8 cellular contexts compared by ENCODE assay signal in genomic region chr17:8153550-8153956, GRCh38. TPM values are rescaled to one million over a fixed set of nuclear protein-coding genes. Genes with fewer than 3 reads are reported as not detected.
DNase-seq lines count a peak whose midpoint lies in the region; ATAC-seq and TF ChIP-seq lines count a peak whose summit lies in the region.

No MANE protein-coding gene starts in this region.

- ATAC-seq in HG02763 (IDR thresholded peaks at IDR 0.05; ENCODE audit: unreplicated experiment) (no peak), GM21717 (IDR thresholded peaks at IDR 0.05; ENCODE audit: unreplicated experiment) (no peak)

- peak; percentile 43 to 63 for TF ChIP-seq POLR2A in adrenal gland (IDR thresholded peaks at IDR 0.05)

- H3K36me3 ChIP-seq in adrenal gland (replicated peaks in 1 of 2) = peaks cover 0 to 26% of the 10 kb centered on the region in 2 donors

- peak overlapping the region; percentile 99 to 100 (median 100) for H3K27ac ChIP-seq in adrenal gland

- H3K4me1 ChIP-seq in adrenal gland (replicated peaks in 1 of 2) = peaks cover 34% of the 10 kb centered on the region in 2 donors

- TF ChIP-seq CTCF in adrenal gland (IDR thresholded peaks at IDR 0.05) = no peak

- WGBS in adrenal gland, 4 donors = 6 to 10% (median 9%) methylated on average over 13 of the region's 13 CpGs

- H3K4me3 ChIP-seq in adrenal gland = peak overlapping the region in 2 of 4 donors; percentile 5 to 93

- no peaks in the 10 kb centered on the region for H3K27me3 ChIP-seq in adrenal gland

- H3K9me3 ChIP-seq in adrenal gland (replicated peaks in 1 of 3) = no peaks in the 10 kb centered on the region

- intact Hi-C loops in adrenal gland (cut with DNase I) = no loop called here
- intact Hi-C loops in cardiac septum (cut with DNase I) = loop anchor here (2.0 kb wide), 1 partner anchor 311 kb away; no protein-coding TSS in a partner anchor

- DNase-seq in ELF-1 (ENCODE audit: low read depth, low spot score) (peak; percentile 46), NCI-H1694 (lab: John Stamatoyannopoulos, UW) (peak; percentile 27), adrenal gland (peak; percentile 82 to 95 (median 92)), cardiac septum (ENCODE audit: low spot score) (peak; percentile 85), pons (ENCODE audit: low spot score) (peak; percentile 79), NCI-H446 (lab: John Stamatoyannopoulos, UW) (no peak)

RNA-seq across cellular contexts. Expression of gene PER1, which starts 1.3 kb away (rescaled TPM):
- total RNA-seq in adrenal gland (100 to 1,000 TPM in 5 of 8 donors, 10 to 100 TPM in 3; 40.1 to 295 (median 108) TPM), cardiac septum (47.8 TPM)
- 100 to 1,000 TPM in 2 of 3 donors, 10 to 100 TPM in 1; 12.4 to 360 (median 161) TPM for polyA plus RNA-seq in adrenal gland

RNA-seq across cellular contexts. Expression of gene VAMP2, which starts 9.2 kb away (rescaled TPM):
- 100 to 1,000 TPM in 2 of 8 donors, 10 to 100 TPM in 6; 18.8 to 139 (median 61.5) TPM for total RNA-seq in adrenal gland
- polyA plus RNA-seq in adrenal gland = 100 to 1,000 TPM in 1 of 3 donors, 10 to 100 TPM in 2; 65.8 to 206 (median 81.2) TPM
- 63.9 TPM for total RNA-seq in cardiac septum

RNA-seq across cellular contexts. Expression of gene TMEM107, which starts 22.6 kb away (rescaled TPM):
- total RNA-seq in adrenal gland = 10 to 100 TPM in 7 of 8 donors, 1 to 10 TPM in 1; 6.2 to 31.9 (median 20.1) TPM
- 10 to 100 TPM in 2 of 3 donors, 1 to 10 TPM in 1; 8.3 to 14.0 (median 11.9) TPM for polyA plus RNA-seq in adrenal gland
- total RNA-seq in cardiac septum = 8.7 TPM

RNA-seq across cellular contexts. Expression of gene HES7, which starts 29.6 kb away (rescaled TPM):
- under 1 TPM in 2 of 8 donors, not detected in 6; 0.29 to 0.34 TPM for total RNA-seq in adrenal gland
- 1 to 10 TPM in 1 of 3 donors, under 1 TPM in 1, not detected in 1; 0.32 to 1.0 TPM for polyA plus RNA-seq in adrenal gland
- total RNA-seq in cardiac septum = 0.65 TPM

RNA-seq across cellular contexts. Expression of gene ALOXE3, which starts 35.2 kb away (rescaled TPM):
- not detected for total RNA-seq in adrenal gland
- polyA plus RNA-seq in adrenal gland = not detected
- total RNA-seq in cardiac septum = not detected

Comparison
In these comparisons a context has a peak if more than half of its experiments do, and no peak if none do; other contexts are left out.
1. DNase-seq: peak in ELF-1 (single experiment), NCI-H1694 (single experiment), adrenal gland (7 of 7), cardiac septum (single experiment) and pons (single experiment); none in NCI-H446 (0 of 2).